ENCODE assay signal across 23 cellular contexts in genomic region chrX:31329298-31329697, GRCh38.
"Had no signal": no experiment of that assay in that cellular context is flagged by ENCODE, and none has a peak within 500 bp of the region (broad histone marks: within the 10 kb centered on the region; RNA-seq: fewer than 3 reads in every experiment).

No MANE protein-coding gene starts in this region.

- H3K36me3 ChIP-seq: brain microvascular endothelial cell, colonic mucosa, sigmoid colon, spleen, thoracic aorta, upper lobe of left lung had no signal

- H3K27ac ChIP-seq: brain microvascular endothelial cell, colonic mucosa, sigmoid colon, spleen, thoracic aorta, upper lobe of left lung had no signal

- H3K4me3 ChIP-seq: colonic mucosa, sigmoid colon, spleen, thoracic aorta, upper lobe of left lung had no signal

- H3K27ac Mint-ChIP-seq: activated CD8-positive, alpha-beta T cell treated with anti-CD3 and anti-CD28 coated beads for 36 hours; activated T-cell treated with anti-CD3 and anti-CD28 coated beads, Interleukin-2, amount 50 U/mL, for 24 hours; nephron progenitor cell; stimulated activated naive B cell treated with anti-CD40 and anti-IgM and Interleukin-4, amounts not matched to agents 10 μg/mL and 1 μg/mL and 100 μg/mL, for 72 hours; T-helper 2 cell treated with Interferon-gamma antibody and Interleukin-4, amounts not matched to agents 5 μg/mL and 100 μg/mL, for 36 hours; WTC11 had no signal

- H3K9me3 ChIP-seq: colonic mucosa, sigmoid colon, spleen, thoracic aorta, upper lobe of left lung had no signal

- ATAC-seq: activated CD8-positive, alpha-beta T cell treated with anti-CD3 and anti-CD28 coated beads for 36 hours; left lobe of liver; WTC11 had no signal

- H3K27me3 ChIP-seq: brain microvascular endothelial cell, colonic mucosa, sigmoid colon, spleen, upper lobe of left lung had no signal

- H3K4me1 ChIP-seq: colonic mucosa, spleen, upper lobe of left lung had no signal

- H3K4me3 Mint-ChIP-seq: activated CD8-positive, alpha-beta T cell treated with anti-CD3 and anti-CD28 coated beads for 36 hours; activated T-cell treated with anti-CD3 and anti-CD28 coated beads, Interleukin-2, amount 50 U/mL, for 24 hours; central memory CD8-positive, alpha-beta T cell; nephron progenitor cell; stimulated activated naive B cell treated with anti-CD40 and anti-IgM and Interleukin-4, amounts not matched to agents 10 μg/mL and 1 μg/mL and 100 μg/mL, for 72 hours; T-helper 2 cell treated with Interferon-gamma antibody and Interleukin-4, amounts not matched to agents 5 μg/mL and 100 μg/mL, for 36 hours; WTC11 had no signal

- DNase-seq: activated CD4-positive, alpha-beta T cell treated with anti-CD3 and anti-CD28 coated beads for 4 hours; activated CD8-positive, alpha-beta T cell treated with anti-CD3 and anti-CD28 coated beads for 36 hours; activated effector memory CD4-positive, alpha-beta T cell treated with anti-CD3 and anti-CD28 coated beads, Interleukin-2, amount 50 U/mL, for 16 hours; activated naive CD4-positive, alpha-beta T cell treated with anti-CD3 and anti-CD28 coated beads, Interleukin-2, amount 50 U/mL, for 16 hours; activated T-cell treated with anti-CD3 and anti-CD28 coated beads, Interleukin-2, amount 50 U/mL, for 24 hours; aorta; brain microvascular endothelial cell; colonic mucosa; erythroblast; mammary epithelial cell; midbrain; nephron progenitor cell; nucleus accumbens; posterior cingulate gyrus; sigmoid colon; spleen; stimulated activated naive B cell treated with anti-CD40 and anti-IgM and Interleukin-4, amounts not matched to agents 10 μg/mL and 1 μg/mL and 100 μg/mL, for 72 hours had no signal

- H3K36me3 Mint-ChIP-seq: stimulated activated naive B cell treated with anti-CD40 and anti-IgM and Interleukin-4, amounts not matched to agents 10 μg/mL and 1 μg/mL and 100 μg/mL, for 72 hours; WTC11 had no signal

- H3K9me3 Mint-ChIP-seq: activated CD8-positive, alpha-beta T cell treated with anti-CD3 and anti-CD28 coated beads for 36 hours; activated T-cell treated with anti-CD3 and anti-CD28 coated beads, Interleukin-2, amount 50 U/mL, for 24 hours; central memory CD8-positive, alpha-beta T cell; stimulated activated naive B cell treated with anti-CD40 and anti-IgM and Interleukin-4, amounts not matched to agents 10 μg/mL and 1 μg/mL and 100 μg/mL, for 72 hours; T-helper 2 cell treated with Interferon-gamma antibody and Interleukin-4, amounts not matched to agents 5 μg/mL and 100 μg/mL, for 36 hours; WTC11 had no signal

- H3K27me3 Mint-ChIP-seq: activated CD8-positive, alpha-beta T cell treated with anti-CD3 and anti-CD28 coated beads for 36 hours; central memory CD8-positive, alpha-beta T cell had no signal

- H3K4me1 Mint-ChIP-seq: central memory CD8-positive, alpha-beta T cell; stimulated activated naive B cell treated with anti-CD40 and anti-IgM and Interleukin-4, amounts not matched to agents 10 μg/mL and 1 μg/mL and 100 μg/mL, for 72 hours; WTC11 had no signal
